1 cellular context compared by ENCODE assay signal in the genomic region with DNA sequence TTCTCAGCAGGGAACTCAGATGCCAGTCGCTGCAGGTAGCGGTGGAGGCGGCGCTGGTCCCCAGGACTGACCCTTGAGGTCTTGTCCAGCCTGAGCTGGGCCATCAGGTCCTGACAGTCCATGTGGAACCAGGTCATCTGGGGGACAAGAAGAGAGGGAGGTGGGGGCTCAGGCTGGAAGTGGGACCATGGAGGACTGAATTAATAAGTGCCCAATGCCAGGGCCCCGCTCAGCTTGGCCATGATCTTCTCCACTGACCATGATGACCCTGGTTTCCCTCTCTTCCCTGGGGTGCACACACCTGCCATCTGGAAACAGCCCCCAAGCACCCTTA.
TF ChIP-seq lines count a peak whose summit lies in the region.

No MANE protein-coding gene starts in this region.

TF ChIP-seq in H1, 55 proteins besides CTCF, POLR2A, EP300 and RAD21:
- TF ChIP-seq CREB1 (IDR thresholded peaks at IDR 0.05) (no peak), SIN3A (conservative IDR thresholded peaks at IDR 0.05 in 1 of 2, IDR thresholded peaks at IDR 0.05 in 1 of 2; ENCODE audit: low read depth in 1 of 2, low read length in 2 of 2) (no peak), BACH1 (IDR thresholded peaks at IDR 0.05; ENCODE audit: low read length) (no peak), CHD1 (IDR thresholded peaks at IDR 0.05; ENCODE audit: low read depth, low read length) (no peak), SP2 (IDR thresholded peaks at IDR 0.05; ENCODE audit: low read length) (no peak), HDAC6 (IDR thresholded peaks at IDR 0.05; ENCODE audit: low read depth, low read length) (no peak), ZNF274 (IDR thresholded peaks at IDR 0.05; ENCODE audit: borderline replicate concordance, extremely low read depth, low read length) (no peak), EZH2 (IDR thresholded peaks at IDR 0.05; ENCODE audit: low read depth, low read length, severe bottlenecking) (no peak), KDM1A (IDR thresholded peaks at IDR 0.05; ENCODE audit: borderline replicate concordance, low read length) (no peak), SP1 (IDR thresholded peaks at IDR 0.05; ENCODE audit: low read depth, low read length) (no peak), TAF7 (optimal IDR thresholded peaks at IDR 0.05; ENCODE audit: borderline replicate concordance, low read depth, low read length) (no peak), MAX (IDR thresholded peaks at IDR 0.05) (no peak), NANOG (IDR thresholded peaks at IDR 0.05; ENCODE audit: insufficient read depth, low read depth, low read length, poor library complexity, severe bottlenecking) (no peak), SIX5 (IDR thresholded peaks at IDR 0.05; ENCODE audit: low read depth, low read length) (no peak), RBBP5 (IDR thresholded peaks at IDR 0.05; ENCODE audit: borderline replicate concordance, low read depth, low read length) (no peak), TAF1 (IDR thresholded peaks at IDR 0.05; ENCODE audit: low read depth, low read length) (no peak), POU5F1 (IDR thresholded peaks at IDR 0.05; ENCODE audit: low read depth, low read length) (no peak)
- TF ChIP-seq, protein P1, sequence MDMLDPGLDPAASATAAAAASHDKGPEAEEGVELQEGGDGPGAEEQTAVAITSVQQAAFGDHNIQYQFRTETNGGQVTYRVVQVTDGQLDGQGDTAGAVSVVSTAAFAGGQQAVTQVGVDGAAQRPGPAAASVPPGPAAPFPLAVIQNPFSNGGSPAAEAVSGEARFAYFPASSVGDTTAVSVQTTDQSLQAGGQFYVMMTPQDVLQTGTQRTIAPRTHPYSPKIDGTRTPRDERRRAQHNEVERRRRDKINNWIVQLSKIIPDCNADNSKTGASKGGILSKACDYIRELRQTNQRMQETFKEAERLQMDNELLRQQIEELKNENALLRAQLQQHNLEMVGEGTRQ (IDR thresholded peaks at IDR 0.05; ENCODE audit: low read length), result no peak
